26 cellular contexts compared by ENCODE assay signal in genomic region chr3:134699141-134699711, GRCh38. TPM values are rescaled to one million over a fixed set of nuclear protein-coding genes. Genes with fewer than 3 reads are reported as not detected.
DNase-seq lines count a peak whose midpoint lies in the region; ATAC-seq and TF ChIP-seq lines count a peak whose summit lies in the region.
"Had no signal": no experiment of that assay in that cellular context is flagged by ENCODE, and none has a peak within 500 bp of the region (broad histone marks: within the 10 kb centered on the region; RNA-seq: fewer than 3 reads in every experiment).

No MANE protein-coding gene starts in this region.

- H3K4me3 ChIP-seq in breast epithelium: no peak overlapping the region
- no peak overlapping the region for H3K4me3 ChIP-seq in mammary epithelial cell (replicated peaks in 1 of 3; ENCODE audit: insufficient read depth in 1 of 3, low read depth in 2 of 3, low read length in 3 of 3)
- no peak overlapping the region for H3K4me3 ChIP-seq in RWPE2 (ENCODE audit: severe bottlenecking)
- H3K4me3 ChIP-seq in gastrocnemius medialis: no peak overlapping the region
- no peak overlapping the region for H3K4me3 ChIP-seq in esophagus squamous epithelium
- H3K4me3 ChIP-seq: BLaER1 treated with 17β-estradiol and CSF1 and Interleukin-3, amounts not matched to agents 10 nM and 100 nM; GM23338 had no signal

- H3K36me3 ChIP-seq in breast epithelium (no peaks in the 10 kb centered on the region), mammary epithelial cell (ENCODE audit: insufficient read depth, low read length) (no peaks in the 10 kb centered on the region), RWPE2 (ENCODE audit: low read depth) (no peaks in the 10 kb centered on the region), gastrocnemius medialis (no peaks in the 10 kb centered on the region), esophagus squamous epithelium (no peaks in the 10 kb centered on the region)
- H3K36me3 ChIP-seq: BLaER1 treated with 17β-estradiol and CSF1 and Interleukin-3, amounts not matched to agents 10 nM and 100 nM had no signal

- H3K79me2 ChIP-seq in mammary epithelial cell (ENCODE audit: insufficient read depth, low read length): no peaks in the 10 kb centered on the region

- no peaks in the 10 kb centered on the region for H3K4me1 Mint-ChIP-seq in activated CD8-positive, alpha-beta T cell treated with anti-CD3 and anti-CD28 coated beads, Interleukin-2, amount 10 ng/mL, durations not matched to agents 7 days and 5 days (ENCODE audit: low read depth)

- H3K9ac ChIP-seq in mammary epithelial cell (ENCODE audit: insufficient read depth, low read length): no peak overlapping the region
- H3K9ac ChIP-seq: BLaER1 treated with 17β-estradiol and CSF1 and Interleukin-3, amounts not matched to agents 10 nM and 100 nM had no signal

- POLR2A ChIA-PET in activated CD8-positive, alpha-beta T cell treated with anti-CD3 and anti-CD28 coated beads, Interleukin-2, amount 10 ng/mL, durations not matched to agents 7 days and 5 days (lab: Charles Lee): no interaction called here

- no peak overlapping the region for H3K4me3 Mint-ChIP-seq in activated CD8-positive, alpha-beta T cell treated with anti-CD3 and anti-CD28 coated beads, Interleukin-2, amount 10 ng/mL, durations not matched to agents 7 days and 5 days
- H3K4me3 Mint-ChIP-seq: CD8-positive, alpha-beta T cell; GM23338 had no signal

- TF ChIP-seq POLR2A in breast epithelium (IDR thresholded peaks at IDR 0.05): no peak
- TF ChIP-seq POLR2A in gastrocnemius medialis (IDR thresholded peaks at IDR 0.05): no peak
- TF ChIP-seq POLR2A in esophagus squamous epithelium (IDR thresholded peaks at IDR 0.05): no peak

- H3K27ac ChIP-seq in breast epithelium: peak overlapping the region; percentile 23 to 66
- H3K27ac ChIP-seq in mammary epithelial cell (ENCODE audit: insufficient read depth, low read depth, low read length): no peak overlapping the region
- H3K27ac ChIP-seq in RWPE2 (ENCODE audit: poor library complexity, severe bottlenecking): no peak overlapping the region
- H3K27ac ChIP-seq in gastrocnemius medialis: peak overlapping the region in 1 of 4 donors; percentile 68
- H3K27ac ChIP-seq in esophagus squamous epithelium: no peak overlapping the region
- H3K27ac ChIP-seq: BLaER1 treated with 17β-estradiol and CSF1 and Interleukin-3, amounts not matched to agents 10 nM and 100 nM; HL-60 had no signal

- in situ Hi-C loops in mammary epithelial cell (cut with MboI; ENCODE audit: low sequenced_read_pairs in 2 of 2): no loop called here
- in situ Hi-C loops in gastrocnemius medialis (cut with MboI; ENCODE audit: low sequenced_read_pairs in 4 of 4): no loop called here

- BruUV-seq in mammary epithelial cell (replicated peaks; lab: Mats Ljungman, UMichigan): no TSS peak

- dilution Hi-C loops in mammary epithelial cell (cut with HindIII; ENCODE audit: low sequenced_read_pairs): no loop called here

- no peaks in the 10 kb centered on the region for H3K27me3 Mint-ChIP-seq in activated CD8-positive, alpha-beta T cell treated with anti-CD3 and anti-CD28 coated beads, Interleukin-2, amount 10 ng/mL, durations not matched to agents 7 days and 5 days (ENCODE audit: low read depth)

- no peak overlapping the region for H2AFZ ChIP-seq in mammary epithelial cell (ENCODE audit: low read depth, low read length)
- H2AFZ ChIP-seq: GM23338 had no signal

- no peak overlapping the region for H3K27ac Mint-ChIP-seq in activated CD8-positive, alpha-beta T cell treated with anti-CD3 and anti-CD28 coated beads, Interleukin-2, amount 10 ng/mL, durations not matched to agents 7 days and 5 days
- H3K27ac Mint-ChIP-seq: CD8-positive, alpha-beta T cell; GM23338 had no signal

- CTCF ChIA-PET in mammary epithelial cell (lab: Charles Lee; ENCODE audit: low non-redundant PET): no interaction called here
- CTCF ChIA-PET in activated CD8-positive, alpha-beta T cell treated with anti-CD3 and anti-CD28 coated beads, Interleukin-2, amount 10 ng/mL, durations not matched to agents 7 days and 5 days (lab: Charles Lee): no interaction called here

- H3K4me2 ChIP-seq in mammary epithelial cell (ENCODE audit: insufficient read depth, low read depth, low read length): no peak overlapping the region
- H3K4me2 ChIP-seq: BLaER1 treated with 17β-estradiol and CSF1 and Interleukin-3, amounts not matched to agents 10 nM and 100 nM; GM23338 had no signal

- H3K36me3 Mint-ChIP-seq in activated CD8-positive, alpha-beta T cell treated with anti-CD3 and anti-CD28 coated beads, Interleukin-2, amount 10 ng/mL, durations not matched to agents 7 days and 5 days (ENCODE audit: low read depth): no peaks in the 10 kb centered on the region
- H3K36me3 Mint-ChIP-seq: CD8-positive, alpha-beta T cell had no signal

- H3K27me3 ChIP-seq in breast epithelium: no peaks in the 10 kb centered on the region
- no peaks in the 10 kb centered on the region for H3K27me3 ChIP-seq in mammary epithelial cell (ENCODE audit: insufficient read depth, low read length)
- H3K27me3 ChIP-seq in RWPE2 (ENCODE audit: insufficient read depth, poor library complexity, severe bottlenecking): no peaks in the 10 kb centered on the region
- no peaks in the 10 kb centered on the region for H3K27me3 ChIP-seq in gastrocnemius medialis
- no peaks in the 10 kb centered on the region for H3K27me3 ChIP-seq in esophagus squamous epithelium
- H3K27me3 ChIP-seq: BLaER1 treated with 17β-estradiol and CSF1 and Interleukin-3, amounts not matched to agents 10 nM and 100 nM had no signal

- DNase-seq in breast epithelium (ENCODE audit: low spot score in 2 of 2) (no peak), mammary epithelial cell (no peak), RWPE2 (ENCODE audit: low spot score) (no peak), left ventricle myocardium superior (no peak), gastrocnemius medialis (peak; percentile 30 to 33), esophagus squamous epithelium (lab: John Stamatoyannopoulos, UW) (no peak)
- DNase-seq in activated CD4-positive, alpha-beta T cell treated with anti-CD3 and anti-CD28 coated beads, Interleukin-2, amount 50 U/mL, for 48 hours: no peak
- DNase-seq in activated CD8-positive, alpha-beta T cell treated with anti-CD3 and anti-CD28 coated beads, Interleukin-2, amount 10 ng/mL, durations not matched to agents 7 days and 5 days: no peak
- DNase-seq: 8988T; CD8-positive, alpha-beta T cell; DND-41; HCEC 1CT; KBM-7; NCI-H1105; NCI-H146; NCI-H2081; NCI-H2171; NCI-H345; NCI-H526; SIG-M5 had no signal

- H3K4me1 ChIP-seq in breast epithelium: no peaks in the 10 kb centered on the region
- H3K4me1 ChIP-seq in mammary epithelial cell (ENCODE audit: insufficient read depth, low read length): peaks cover 6% of the 10 kb centered on the region
- H3K4me1 ChIP-seq in RWPE2 (ENCODE audit: insufficient read depth, poor library complexity, severe bottlenecking): no peaks in the 10 kb centered on the region
- peaks cover 18 to 21% of the 10 kb centered on the region in 2 donors for H3K4me1 ChIP-seq in gastrocnemius medialis
- peaks cover 0 to 41% (median 8%) of the 10 kb centered on the region in 3 donors for H3K4me1 ChIP-seq in esophagus squamous epithelium
- H3K4me1 ChIP-seq: BLaER1 treated with 17β-estradiol and CSF1 and Interleukin-3, amounts not matched to agents 10 nM and 100 nM had no signal

- H3K9me3 Mint-ChIP-seq in activated CD8-positive, alpha-beta T cell treated with anti-CD3 and anti-CD28 coated beads, Interleukin-2, amount 10 ng/mL, durations not matched to agents 7 days and 5 days (ENCODE audit: insufficient read depth): no peaks in the 10 kb centered on the region
- H3K9me3 Mint-ChIP-seq: CD8-positive, alpha-beta T cell; GM23338 had no signal

- no peak for TF ChIP-seq CTCF in breast epithelium (IDR thresholded peaks at IDR 0.05)
- no peak for TF ChIP-seq CTCF in mammary epithelial cell (conservative IDR thresholded peaks at IDR 0.05 in 1 of 2, IDR thresholded peaks at IDR 0.05 in 1 of 2; ENCODE audit: extremely low read depth in 1 of 2, insufficient read depth in 1 of 2, low read depth in 1 of 2, low read length in 2 of 2)
- no peak for TF ChIP-seq CTCF in RWPE2 (IDR thresholded peaks at IDR 0.05; ENCODE audit: poor library complexity, severe bottlenecking)
- TF ChIP-seq CTCF in gastrocnemius medialis (IDR thresholded peaks at IDR 0.05 in 4 of 5, conservative IDR thresholded peaks at IDR 0.05 in 1 of 5): no peak
- TF ChIP-seq CTCF in esophagus squamous epithelium (IDR thresholded peaks at IDR 0.05): no peak

- no peaks in the 10 kb centered on the region for H4K20me1 ChIP-seq in mammary epithelial cell (ENCODE audit: insufficient read depth, low read length)
- H4K20me1 ChIP-seq: BLaER1 treated with 17β-estradiol and CSF1 and Interleukin-3, amounts not matched to agents 10 nM and 100 nM had no signal

- no peaks in the 10 kb centered on the region for H3K9me3 ChIP-seq in breast epithelium
- no peaks in the 10 kb centered on the region for H3K9me3 ChIP-seq in mammary epithelial cell (replicated peaks; ENCODE audit: insufficient read depth, low read length)
- H3K9me3 ChIP-seq in RWPE2 (ENCODE audit: severe bottlenecking): no peaks in the 10 kb centered on the region
- H3K9me3 ChIP-seq in gastrocnemius medialis: no peaks in the 10 kb centered on the region
- H3K9me3 ChIP-seq in esophagus squamous epithelium: no peaks in the 10 kb centered on the region

- ATAC-seq in RWPE2 (ENCODE audit: low read depth): peak; percentile 12; the same call in 1 of the 3 replicates
- ATAC-seq in left ventricle myocardium superior: peak; percentile 25
- peak; percentile 86 to 92 for ATAC-seq in gastrocnemius medialis
- no peak for ATAC-seq in activated CD8-positive, alpha-beta T cell treated with anti-CD3 and anti-CD28 coated beads, Interleukin-2, amount 10 ng/mL, durations not matched to agents 7 days and 5 days
- ATAC-seq: CD8-positive, alpha-beta T cell; GM23338; HepG2 had no signal

- intact Hi-C loops in breast epithelium (cut with DNase I; ENCODE audit: low total_unique reads): no loop called here
- intact Hi-C loops in mammary epithelial cell (cut with micrococcal nuclease): no loop called here
- intact Hi-C loops in left ventricle myocardium superior (cut with micrococcal nuclease): no loop called here
- intact Hi-C loops in gastrocnemius medialis (cut with DNase I; ENCODE audit: low total_unique reads): loop anchor here (10.0 kb wide), 1 partner anchor 56 kb away; no protein-coding TSS in a partner anchor
- intact Hi-C loops in esophagus squamous epithelium (cut with DNase I): no loop called here

- WGBS in mammary epithelial cell (ENCODE audit: low coverage, missing lambda C conversion rate): 55% methylated on average over 6 of the region's 8 CpGs
- 55 to 68% methylated on average over 8 of the region's 8 CpGs for WGBS in esophagus squamous epithelium, 2 donors

RNA-seq across cellular contexts. Expression of gene KY, which starts 48.4 kb away (rescaled TPM):
- total RNA-seq in breast epithelium (1 to 10 TPM in 1 of 3 donors, under 1 TPM in 1, not detected in 1; 0.33 to 1.2 TPM), mammary epithelial cell (under 1 TPM in 1 of 2 donors, not detected in 1; 0.33 TPM), left ventricle myocardium superior (20.6 TPM), gastrocnemius medialis (1 to 10 TPM in 3 of 4 donors, under 1 TPM in 1; 0.68 to 3.3 (median 1.8) TPM), esophagus squamous epithelium (1 to 10 TPM in 1 of 4 donors, under 1 TPM in 1, not detected in 2; 0.19 to 1.2 TPM)
- polyA plus RNA-seq in mammary epithelial cell: 0.03 TPM
- not detected for polyA minus RNA-seq in mammary epithelial cell
- total RNA-seq in activated CD8-positive, alpha-beta T cell treated with anti-CD3 and anti-CD28 coated beads, Interleukin-2, amount 10 ng/mL, durations not matched to agents 7 days and 5 days: not detected
- total RNA-seq: CD8-positive, alpha-beta T cell; GM23338; HepG2; HT-29; RPMI7951 had no signal
- polyA plus RNA-seq: GM23338, HepG2 had no signal

Comparison
In these comparisons a context has a peak if more than half of its experiments do, and no peak if none do; other contexts are left out.
1. H3K27ac ChIP-seq: peak in breast epithelium (2 of 2); none in mammary epithelial cell (single experiment), RWPE2 (single experiment) and esophagus squamous epithelium (0 of 4).
2. DNase-seq: peak in gastrocnemius medialis (2 of 2); none in breast epithelium (0 of 2), mammary epithelial cell (single experiment), RWPE2 (single experiment), left ventricle myocardium superior (single experiment), activated CD4-positive, alpha-beta T cell treated with anti-CD3 and anti-CD28 coated beads, Interleukin-2, amount 50 U/mL, for 48 hours (0 of 2), esophagus squamous epithelium (single experiment) and activated CD8-positive, alpha-beta T cell treated with anti-CD3 and anti-CD28 coated beads, Interleukin-2, amount 10 ng/mL, durations not matched to agents 7 days and 5 days (single experiment).